Comparison of ENCODE assay signal across 8 cellular contexts in genomic region chr7:90118546-90119177, GRCh38. TPM values are rescaled to one million over a fixed set of nuclear protein-coding genes. Genes with fewer than 3 reads are reported as not detected.
DNase-seq lines count a peak whose midpoint lies in the region; ATAC-seq and TF ChIP-seq lines count a peak whose summit lies in the region.
"Not testable (repeated sequence)": the region's sequence is repeated elsewhere in the genome, so short reads cannot be mapped to it uniquely, and the experiment has no call there.

No MANE protein-coding gene starts in this region.

- intact Hi-C loops in colonic mucosa (cut with DNase I); heart left ventricle (cut with DNase I); lower lobe of right lung (cut with DNase I): not testable (repeated sequence)

- TF ChIP-seq POLR2A in heart left ventricle (IDR thresholded peaks at IDR 0.05); suprapubic skin (IDR thresholded peaks at IDR 0.05): not testable (repeated sequence)

- H3K27ac Mint-ChIP-seq in activated T-helper 17 cell treated with anti-CD3 and anti-CD28 coated beads, Interleukin-2, amount 50 U/mL, for 72 hours; progenitor cell of endocrine pancreas: not testable (repeated sequence)

- H3K9me3 ChIP-seq in NT2/D1 (ENCODE audit: insufficient read depth, low read length); colonic mucosa; heart left ventricle; lower lobe of right lung; suprapubic skin: not testable (repeated sequence)

- H3K4me1 ChIP-seq in NT2/D1 (ENCODE audit: insufficient read depth, insufficient read length); colonic mucosa; heart left ventricle; lower lobe of right lung: not testable (repeated sequence)
- peaks cover 17% of the 10 kb centered on the region for H3K4me1 ChIP-seq in suprapubic skin

- ATAC-seq in activated T-helper 17 cell treated with anti-CD3 and anti-CD28 coated beads, Interleukin-2, amount 50 U/mL, for 72 hours (replicated peaks) = not testable (repeated sequence)
- peak in 3 of 4 donors; percentile 71 to 78 (median 74) for ATAC-seq in heart left ventricle
- peak; percentile 32 to 40 for ATAC-seq in lower lobe of right lung

- peaks cover 16% of the 10 kb centered on the region for H3K27me3 ChIP-seq in NT2/D1 (ENCODE audit: insufficient read depth, insufficient read length)
- H3K27me3 ChIP-seq in colonic mucosa = not testable (repeated sequence)
- peaks cover 0 to 17% (median 0%) of the 10 kb centered on the region in 9 donors for H3K27me3 ChIP-seq in heart left ventricle
- H3K27me3 ChIP-seq in lower lobe of right lung (ENCODE audit: low read depth) = peaks cover 15% of the 10 kb centered on the region
- H3K27me3 ChIP-seq in suprapubic skin = peaks cover 20% of the 10 kb centered on the region

- peaks cover 27% of the 10 kb centered on the region for H3K27me3 Mint-ChIP-seq in activated T-helper 17 cell treated with anti-CD3 and anti-CD28 coated beads, Interleukin-2, amount 50 U/mL, for 72 hours
- peaks cover 24% of the 10 kb centered on the region for H3K27me3 Mint-ChIP-seq in progenitor cell of endocrine pancreas

- not testable (repeated sequence) for H3K9me3 Mint-ChIP-seq in activated T-helper 17 cell treated with anti-CD3 and anti-CD28 coated beads, Interleukin-2, amount 50 U/mL, for 72 hours; progenitor cell of endocrine pancreas (ENCODE audit: low read depth)

- not testable (repeated sequence) for H3K27ac ChIP-seq in colonic mucosa, lower lobe of right lung, suprapubic skin
- H3K27ac ChIP-seq in heart left ventricle = peak overlapping the region in 6 of 12 donors; percentile 8 to 76 (median 38)

- H3K9ac ChIP-seq in NT2/D1 (ENCODE audit: insufficient read length, low read depth); colonic mucosa (ENCODE audit: low read depth in 2 of 2, low read length in 2 of 2): not testable (repeated sequence)

- H3K36me3 ChIP-seq in NT2/D1 (ENCODE audit: insufficient read depth, insufficient read length, low read length); colonic mucosa; heart left ventricle; lower lobe of right lung; suprapubic skin: not testable (repeated sequence)

- TF ChIP-seq CTCF in colonic mucosa (IDR thresholded peaks at IDR 0.05); heart left ventricle (IDR thresholded peaks at IDR 0.05); lower lobe of right lung (IDR thresholded peaks at IDR 0.05); progenitor cell of endocrine pancreas (IDR thresholded peaks at IDR 0.05; ENCODE audit: unreplicated experiment); suprapubic skin (IDR thresholded peaks at IDR 0.05): not testable (repeated sequence)

- 1 to 6% (median 1%) methylated on average over 35 to 48 of the region's 48 CpGs for WGBS in heart left ventricle, 4 donors
- WGBS in suprapubic skin = 3% methylated on average over 28 of the region's 48 CpGs

- not testable (repeated sequence) for H3K36me3 Mint-ChIP-seq in activated T-helper 17 cell treated with anti-CD3 and anti-CD28 coated beads, Interleukin-2, amount 50 U/mL, for 72 hours (ENCODE audit: low read depth); progenitor cell of endocrine pancreas (ENCODE audit: insufficient read depth)

- H3K4me3 ChIP-seq in NT2/D1 (ENCODE audit: insufficient read length, low read depth) = peak overlapping the region; percentile 50
- H3K4me3 ChIP-seq in colonic mucosa = peak overlapping the region; percentile 34
- peak overlapping the region in 11 of 12 donors; percentile 11 to 71 (median 56) for H3K4me3 ChIP-seq in heart left ventricle
- H3K4me3 ChIP-seq in lower lobe of right lung = peak overlapping the region; percentile 53
- H3K4me3 ChIP-seq in suprapubic skin = peak overlapping the region; percentile 56

- TF ChIP-seq EP300 in suprapubic skin (IDR thresholded peaks at IDR 0.05) = not testable (repeated sequence)

- DNase-seq in DMS79 treated with DMSO at 0.1 percent for 48 hours (lab: John Stamatoyannopoulos, UW) (peak; percentile 1), colonic mucosa (peak; percentile 23), heart left ventricle (peak in 2 of 5 donors; percentile 28 to 32), lower lobe of right lung (peak; percentile 39)
- not testable (repeated sequence) for DNase-seq in NT2/D1 (ENCODE audit: low read depth, low spot score); progenitor cell of endocrine pancreas (ENCODE audit: low spot score, unreplicated experiment); suprapubic skin (ENCODE audit: low spot score in 2 of 2)

- H3K4me3 Mint-ChIP-seq in activated T-helper 17 cell treated with anti-CD3 and anti-CD28 coated beads, Interleukin-2, amount 50 U/mL, for 72 hours = peak overlapping the region; percentile 74
- H3K4me3 Mint-ChIP-seq in progenitor cell of endocrine pancreas (ENCODE audit: low read depth) = peak overlapping the region; percentile 74

- H3K4me1 Mint-ChIP-seq in activated T-helper 17 cell treated with anti-CD3 and anti-CD28 coated beads, Interleukin-2, amount 50 U/mL, for 72 hours; progenitor cell of endocrine pancreas (ENCODE audit: low read depth): not testable (repeated sequence)

RNA-seq across cellular contexts. Expression of gene STEAP1, which starts 35.6 kb away (rescaled TPM):
- total RNA-seq in activated T-helper 17 cell treated with anti-CD3 and anti-CD28 coated beads, Interleukin-2, amount 50 U/mL, for 72 hours = under 1 TPM; 0.52 to 0.79 TPM
- total RNA-seq in colonic mucosa (10 to 100 TPM; 19.2 to 22.0 TPM), heart left ventricle (1 to 10 TPM in 4 of 9 donors, under 1 TPM in 5; 0.49 to 8.3 (median 0.92) TPM), lower lobe of right lung (8.2 TPM), progenitor cell of endocrine pancreas (5.1 and 5.8 TPM in 2 replicates), suprapubic skin (1 to 10 TPM; 1.5 to 6.0 (median 3.1) TPM)
- under 1 TPM; 0.34 to 0.82 TPM for polyA plus RNA-seq in heart left ventricle
